12 cellular contexts compared by ENCODE assay signal in the genomic region with DNA sequence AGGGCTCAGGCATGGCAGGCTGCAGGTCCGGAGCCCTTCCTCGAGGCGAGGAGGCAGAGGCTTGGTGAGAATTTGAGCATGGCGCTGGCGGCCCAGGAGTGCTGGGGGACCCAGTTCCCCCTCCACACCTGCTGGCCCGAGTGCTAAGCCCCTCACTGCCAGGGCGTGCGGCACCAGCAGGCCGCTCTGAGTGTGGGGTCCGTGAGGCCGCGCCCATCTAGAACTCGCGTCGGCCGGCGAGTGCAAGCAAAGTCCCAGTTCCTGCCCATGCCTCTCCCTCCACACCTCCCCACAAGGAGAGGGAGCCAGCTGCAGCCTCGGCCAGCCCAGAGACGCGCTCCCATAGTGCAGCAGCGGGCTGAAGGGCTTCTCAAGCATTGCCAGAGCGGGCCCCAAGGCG.
DNase-seq lines count a peak whose midpoint lies in the region; ATAC-seq and TF ChIP-seq lines count a peak whose summit lies in the region.
"Had no signal": no experiment of that assay in that cellular context is flagged by ENCODE, and none has a peak within 500 bp of the region (broad histone marks: within the 10 kb centered on the region; RNA-seq: fewer than 3 reads in every experiment).

No MANE protein-coding gene starts in this region.

- TF ChIP-seq CTCF in chondrocyte (IDR thresholded peaks at IDR 0.05): no peak
- no peak for TF ChIP-seq CTCF in nephron (IDR thresholded peaks at IDR 0.05; ENCODE audit: unreplicated experiment in 3 of 3)
- no peak for TF ChIP-seq CTCF in glutamatergic neuron (IDR thresholded peaks at IDR 0.05; ENCODE audit: partially characterized antibody, unreplicated experiment)

- H3K27ac Mint-ChIP-seq in chondrocyte (ENCODE audit: unreplicated experiment): peak overlapping the region; percentile 78
- peak overlapping the region in 2 of 3 experiments; percentile 16 to 45 for H3K27ac Mint-ChIP-seq in nephron
- H3K27ac Mint-ChIP-seq in stimulated activated memory B cell treated with anti-CD40 and anti-IgM and Interleukin-4, amounts not matched to agents 10 μg/mL and 1 μg/mL and 100 μg/mL, for 72 hours: no peak overlapping the region
- no peak overlapping the region for H3K27ac Mint-ChIP-seq in glutamatergic neuron (ENCODE audit: unreplicated experiment)
- H3K27ac Mint-ChIP-seq: B cell; CD8-positive, alpha-beta T cell; GM23338 had no signal

- H3K27me3 Mint-ChIP-seq in chondrocyte (ENCODE audit: low read depth) (no peaks in the 10 kb centered on the region), nephron (ENCODE audit: low read depth) (peaks cover 6% of the 10 kb centered on the region), glutamatergic neuron (ENCODE audit: unreplicated experiment) (peaks cover 4% of the 10 kb centered on the region)
- H3K27me3 Mint-ChIP-seq in stimulated activated memory B cell treated with anti-CD40 and anti-IgM and Interleukin-4, amounts not matched to agents 10 μg/mL and 1 μg/mL and 100 μg/mL, for 72 hours: no peaks in the 10 kb centered on the region
- H3K27me3 Mint-ChIP-seq: B cell had no signal

- ATAC-seq in stimulated activated memory B cell treated with anti-CD40 and anti-IgM and Interleukin-4, amounts not matched to agents 10 μg/mL and 1 μg/mL and 100 μg/mL, for 72 hours: peak; percentile 34
- ATAC-seq: CD8-positive, alpha-beta T cell; GM23338 had no signal

- H3K4me1 Mint-ChIP-seq in chondrocyte (ENCODE audit: low read depth): peaks cover 56% of the 10 kb centered on the region
- peaks cover 45% of the 10 kb centered on the region for H3K4me1 Mint-ChIP-seq in nephron
- H3K4me1 Mint-ChIP-seq in stimulated activated memory B cell treated with anti-CD40 and anti-IgM and Interleukin-4, amounts not matched to agents 10 μg/mL and 1 μg/mL and 100 μg/mL, for 72 hours: no peaks in the 10 kb centered on the region
- peaks cover 16% of the 10 kb centered on the region for H3K4me1 Mint-ChIP-seq in glutamatergic neuron (ENCODE audit: low read depth, unreplicated experiment)
- H3K4me1 Mint-ChIP-seq: B cell had no signal

- H3K36me3 Mint-ChIP-seq in chondrocyte (ENCODE audit: low read depth) (peaks cover 3% of the 10 kb centered on the region), nephron (ENCODE audit: low read depth) (no peaks in the 10 kb centered on the region), glutamatergic neuron (ENCODE audit: unreplicated experiment) (no peaks in the 10 kb centered on the region)
- H3K36me3 Mint-ChIP-seq in stimulated activated memory B cell treated with anti-CD40 and anti-IgM and Interleukin-4, amounts not matched to agents 10 μg/mL and 1 μg/mL and 100 μg/mL, for 72 hours: no peaks in the 10 kb centered on the region
- H3K36me3 Mint-ChIP-seq: CD8-positive, alpha-beta T cell had no signal

- H3K4me3 Mint-ChIP-seq in chondrocyte (ENCODE audit: unreplicated experiment) (no peak overlapping the region), nephron (no peak overlapping the region), glutamatergic neuron (ENCODE audit: unreplicated experiment) (no peak overlapping the region)
- H3K4me3 Mint-ChIP-seq in stimulated activated memory B cell treated with anti-CD40 and anti-IgM and Interleukin-4, amounts not matched to agents 10 μg/mL and 1 μg/mL and 100 μg/mL, for 72 hours: no peak overlapping the region
- H3K4me3 Mint-ChIP-seq: B cell; CD8-positive, alpha-beta T cell; GM23338 had no signal

- H3K9me3 Mint-ChIP-seq in chondrocyte (ENCODE audit: low read depth) (peaks cover 3% of the 10 kb centered on the region), nephron (no peaks in the 10 kb centered on the region), glutamatergic neuron (ENCODE audit: unreplicated experiment) (peaks cover 2% of the 10 kb centered on the region)
- H3K9me3 Mint-ChIP-seq in stimulated activated memory B cell treated with anti-CD40 and anti-IgM and Interleukin-4, amounts not matched to agents 10 μg/mL and 1 μg/mL and 100 μg/mL, for 72 hours: no peaks in the 10 kb centered on the region
- H3K9me3 Mint-ChIP-seq: CD8-positive, alpha-beta T cell had no signal

- DNase-seq in chondrocyte (ENCODE audit: low spot score) (no peak), glutamatergic neuron (no peak), DMS153 (lab: John Stamatoyannopoulos, UW) (no peak), NCI-H69 (lab: John Stamatoyannopoulos, UW) (no peak)
- DNase-seq: Calu3; CD8-positive, alpha-beta T cell; DMS53; HCEC 1CT had no signal

Comparison
In these comparisons a context has a peak if more than half of its experiments do, and no peak if none do; other contexts are left out.
1. H3K27ac Mint-ChIP-seq: peak in chondrocyte (single experiment) and nephron (2 of 3); none in stimulated activated memory B cell treated with anti-CD40 and anti-IgM and Interleukin-4, amounts not matched to agents 10 μg/mL and 1 μg/mL and 100 μg/mL, for 72 hours (single experiment) and glutamatergic neuron (single experiment).